In the genomic region with DNA sequence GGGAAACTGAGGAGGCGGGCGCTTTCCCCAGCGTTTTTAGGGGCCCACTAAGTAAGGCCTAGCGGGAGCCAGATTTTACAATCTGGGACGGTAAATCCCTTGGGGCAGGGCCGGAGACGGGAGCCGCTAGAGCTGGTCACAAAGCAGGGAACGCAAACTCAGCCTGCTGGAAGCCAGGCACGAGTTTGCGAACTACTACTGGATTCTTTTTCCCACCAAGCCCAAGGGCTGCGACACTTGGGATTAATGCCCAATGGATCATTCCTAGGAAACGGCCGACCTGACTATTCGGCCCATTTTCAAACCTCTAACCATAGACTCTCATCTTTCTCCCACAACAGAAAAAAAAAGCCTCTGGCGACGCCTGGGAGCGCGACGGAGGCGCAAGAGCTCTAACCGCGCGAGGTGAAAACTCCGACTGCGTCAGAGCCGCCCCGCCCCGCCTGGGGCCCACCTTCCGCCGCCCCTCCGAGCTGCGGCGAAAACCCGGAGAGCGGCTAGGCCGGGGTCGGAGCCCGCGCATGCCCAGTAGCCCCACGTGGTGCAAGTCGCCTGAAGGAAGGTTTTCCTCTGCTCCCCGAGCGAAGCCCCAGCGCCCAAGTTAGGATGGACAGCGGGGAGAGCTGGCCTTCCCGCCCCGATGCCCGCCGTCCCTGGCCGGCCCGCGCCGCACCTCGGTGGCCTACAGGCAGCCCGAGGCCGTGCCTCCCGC, we compare ENCODE assay signal across 8 cellular contexts. TPM values are rescaled to one million over a fixed set of nuclear protein-coding genes. Genes with fewer than 3 reads are reported as not detected.
DNase-seq lines count a peak whose midpoint lies in the region; ATAC-seq, FAIRE-seq and TF ChIP-seq lines count a peak whose summit lies in the region.

No MANE protein-coding gene starts in this region.

- CTCF ChIA-PET in OCI-LY7 (lab: Charles Lee; ENCODE audit: unreplicated experiment), result no interaction called here

- H3K9me3 ChIP-seq in HUES64 (ENCODE audit: insufficient read depth, low read depth, low read length), result no peaks in the 10 kb centered on the region
- no peaks in the 10 kb centered on the region for H3K9me3 ChIP-seq in OCI-LY7 (ENCODE audit: low read length)
- H3K9me3 ChIP-seq in muscle layer of colon (ENCODE audit: low read length), result no peaks in the 10 kb centered on the region

- TF ChIP-seq CTCF in D721Med (IDR thresholded peaks at IDR 0.05; ENCODE audit: insufficient read depth, missing control alignments) (no peak), OCI-LY7 (conservative IDR thresholded peaks at IDR 0.05; ENCODE audit: low read length) (no peak; the same call in 1 of the 2 replicates)

- no TSS peak for BruUV-seq in OCI-LY7 (replicated peaks; lab: Mats Ljungman, UMichigan)

- peak overlapping the region; percentile 84 for H3K4me3 ChIP-seq in HUES64 (ENCODE audit: low read length)
- peak overlapping the region; percentile 88 for H3K4me3 ChIP-seq in OCI-LY7 (ENCODE audit: low read depth, low read length, poor library complexity, severe bottlenecking)
- H3K4me3 ChIP-seq in muscle layer of colon (ENCODE audit: low read depth in 1 of 2, low read length in 2 of 2), result peak overlapping the region; percentile 80 to 91

- WGBS in HUES64, result under 1% methylated on average over 58 of the region's 58 CpGs

- DNase-seq in D721Med (ENCODE audit: insufficient read length, low spot score), result peak; percentile 57
- DNase-seq in OCI-LY7 (ENCODE audit: low spot score), result peak; percentile 97
- DNase-seq in activated T-cell treated with anti-CD3 and anti-CD28 coated beads, Interleukin-2, amount 50 U/mL, for 1 hour, result peak; percentile 97
- DNase-seq in erythroblast (lab: John Stamatoyannopoulos, UW), result peak; percentile 96 to 98
- peak; percentile 97 for DNase-seq in stimulated activated CD8-positive, alpha-beta memory T cell treated with anti-CD3 and anti-CD28 coated beads, Interleukin-4, amount 100 ng/mL, for 48 hours

- H3K9ac ChIP-seq in HUES64 (ENCODE audit: low read depth, low read length), result peak overlapping the region; percentile 95
- peak overlapping the region; percentile 86 for H3K9ac ChIP-seq in muscle layer of colon (ENCODE audit: low read length)

- H3K27ac ChIP-seq in HUES64 (ENCODE audit: low read depth, low read length) (peak overlapping the region; percentile 99), OCI-LY7 (ENCODE audit: low read depth, low read length, poor library complexity, severe bottlenecking) (peak overlapping the region; percentile 96), muscle layer of colon (ENCODE audit: low read depth, low read length) (peak overlapping the region; percentile 100)

- POLR2A ChIA-PET in OCI-LY7 (lab: Charles Lee), result interaction anchor here (0.7 to 10.2 kb wide), 7 partner anchors 12 to 266 kb away, joined by 3 to 213 read pairs (median 5); no protein-coding TSS in a partner anchor

- no peaks in the 10 kb centered on the region for H4K20me1 ChIP-seq in OCI-LY7 (ENCODE audit: insufficient read depth, low read length)

- intact Hi-C loops in OCI-LY7 (cut with micrococcal nuclease; ENCODE audit: unreplicated experiment), result loop anchor here (1.0 to 5.0 kb wide), 2 partner anchors 24 to 207 kb away; no protein-coding TSS in a partner anchor

- H2AFZ ChIP-seq in OCI-LY7 (ENCODE audit: low read length), result peak overlapping the region; percentile 79

- H3K4me2 ChIP-seq in OCI-LY7 (ENCODE audit: low read length), result peak overlapping the region; percentile 98

- TF ChIP-seq POLR2A in erythroblast (IDR thresholded peaks at IDR 0.05; ENCODE audit: low read length), result peak; percentile 74

- H3K9me2 ChIP-seq in OCI-LY7 (ENCODE audit: insufficient read depth, low read length), result no peaks in the 10 kb centered on the region

- no peak for FAIRE-seq in D721Med (lab: Jason Lieb, UNC)

- H3K36me3 ChIP-seq in HUES64 (ENCODE audit: insufficient read depth, low read length), result no peaks in the 10 kb centered on the region
- no peaks in the 10 kb centered on the region for H3K36me3 ChIP-seq in OCI-LY7 (ENCODE audit: insufficient read depth, low read length)
- H3K36me3 ChIP-seq in muscle layer of colon (ENCODE audit: insufficient read depth, low read length), result no peaks in the 10 kb centered on the region

- peaks cover 14% of the 10 kb centered on the region; the same call in 1 of the 2 replicates for H3K27me3 ChIP-seq in HUES64 (ENCODE audit: insufficient read depth, low read length)
- no peaks in the 10 kb centered on the region for H3K27me3 ChIP-seq in muscle layer of colon (ENCODE audit: control insufficient read depth in 1 of 2, insufficient read depth in 2 of 2, low read length in 2 of 2)

- peaks cover 36% of the 10 kb centered on the region for H3K79me2 ChIP-seq in OCI-LY7 (ENCODE audit: insufficient read depth, low read depth, low read length)

- H3K4me1 ChIP-seq in HUES64 (ENCODE audit: insufficient read depth, low read length) (peaks cover 38% of the 10 kb centered on the region), OCI-LY7 (ENCODE audit: insufficient read depth, low read length, poor library complexity, severe bottlenecking) (peaks cover 40% of the 10 kb centered on the region), muscle layer of colon (ENCODE audit: insufficient read depth, low read length) (peaks cover 26% of the 10 kb centered on the region)

- ATAC-seq in GM21526 (IDR thresholded peaks at IDR 0.05; ENCODE audit: low FRiP score, unreplicated experiment), result peak; percentile 54

RNA-seq across cellular contexts. Expression of gene SGMS1, which starts 0.6 kb away (rescaled TPM):
- polyA plus RNA-seq in HUES64 (2013, experiment 1 of 2), result 8.3 TPM
- 7.6 TPM for polyA plus RNA-seq in HUES64 (2013, experiment 2 of 2)
- total RNA-seq in OCI-LY7 (2014; rRNA removed; shearing (Covaris generic)), result 45.4 and 65.6 TPM in 2 replicates
- total RNA-seq in OCI-LY7 (2022), result 57.5 and 64.7 TPM in 2 replicates

Comparison
In these comparisons a context has a peak if more than half of its experiments do, and no peak if none do; other contexts are left out.
1. Peak in every context shown above with its lines: DNase-seq, ATAC-seq, H3K4me3 ChIP-seq and H3K27ac ChIP-seq.